8 cellular contexts compared by ENCODE assay signal in genomic region chr11:6568191-6568918, GRCh38. TPM values are rescaled to one million over a fixed set of nuclear protein-coding genes. Genes with fewer than 3 reads are reported as not detected.
DNase-seq lines count a peak whose midpoint lies in the region; ATAC-seq and TF ChIP-seq lines count a peak whose summit lies in the region.

No MANE protein-coding gene starts in this region.

- no peak overlapping the region for H3K4me3 ChIP-seq in epithelial cell of esophagus (ENCODE audit: low read length)

- DNase-seq in Daoy (ENCODE audit: low read depth) (peak; percentile 39), NCI-H2029 treated with DMSO at 0.1 percent for 48 hours (lab: John Stamatoyannopoulos, UW) (peak; percentile 52), epithelial cell of esophagus (ENCODE audit: low read depth) (peak; percentile 65), omental fat pad (ENCODE audit: low spot score) (no peak)
- DNase-seq in activated CD4-positive, alpha-beta T cell treated with anti-CD3 and anti-CD28 coated beads, Interleukin-2, amount 50 U/mL, for 4 hours: no peak

- TF ChIP-seq CTCF in epithelial cell of esophagus (IDR thresholded peaks at IDR 0.05; ENCODE audit: insufficient read depth, low read depth, low read length, missing control alignments) (no peak), omental fat pad (IDR thresholded peaks at IDR 0.05) (no peak)

- peak; percentile 19 for ATAC-seq in omental fat pad (ENCODE audit: low FRiP score)
- no peak for ATAC-seq in GM21381 (IDR thresholded peaks at IDR 0.05; ENCODE audit: unreplicated experiment)
- ATAC-seq in HG02763 (IDR thresholded peaks at IDR 0.05; ENCODE audit: unreplicated experiment): no peak
- ATAC-seq in GM19351 (IDR thresholded peaks at IDR 0.05; ENCODE audit: unreplicated experiment): no peak

RNA-seq across cellular contexts. Expression of gene RRP8, which starts 35.1 kb away (rescaled TPM):
- 17.4 and 17.9 TPM in 2 replicates for total RNA-seq in Daoy (2014; rRNA removed; shearing (Covaris generic))
- 10 to 100 TPM; 16.9 to 30.4 (median 19.3) TPM for total RNA-seq in omental fat pad

RNA-seq across cellular contexts. Expression of gene ILK, which starts 35.2 kb away (rescaled TPM):
- 120 and 140 TPM in 2 replicates for total RNA-seq in Daoy (2014; rRNA removed; shearing (Covaris generic))
- 100 to 1,000 TPM in 3 of 4 donors, 10 to 100 TPM in 1; 92.1 to 189 (median 118) TPM for total RNA-seq in omental fat pad

RNA-seq across cellular contexts. Expression of gene TAF10, which starts 43.7 kb away (rescaled TPM):
- 53.0 and 57.0 TPM in 2 replicates for total RNA-seq in Daoy (2014; rRNA removed; shearing (Covaris generic))
- 10 to 100 TPM; 31.9 to 52.6 (median 37.1) TPM for total RNA-seq in omental fat pad

RNA-seq across cellular contexts. Expression of gene TPP1, which starts 50.9 kb away (rescaled TPM):
- 2.5 and 14.9 TPM in 2 replicates for total RNA-seq in Daoy (2014; rRNA removed; shearing (Covaris generic))
- total RNA-seq in omental fat pad: 10 to 100 TPM; 73.8 to 95.0 (median 83.9) TPM

Comparison
In these comparisons a context has a peak if more than half of its experiments do, and no peak if none do; other contexts are left out.
1. DNase-seq: peak in Daoy (single experiment), NCI-H2029 treated with DMSO at 0.1 percent for 48 hours (single experiment) and epithelial cell of esophagus (single experiment); none in omental fat pad (single experiment) and activated CD4-positive, alpha-beta T cell treated with anti-CD3 and anti-CD28 coated beads, Interleukin-2, amount 50 U/mL, for 4 hours (0 of 2).